Comparison of ENCODE assay signal across 1 cellular context in the genomic region with DNA sequence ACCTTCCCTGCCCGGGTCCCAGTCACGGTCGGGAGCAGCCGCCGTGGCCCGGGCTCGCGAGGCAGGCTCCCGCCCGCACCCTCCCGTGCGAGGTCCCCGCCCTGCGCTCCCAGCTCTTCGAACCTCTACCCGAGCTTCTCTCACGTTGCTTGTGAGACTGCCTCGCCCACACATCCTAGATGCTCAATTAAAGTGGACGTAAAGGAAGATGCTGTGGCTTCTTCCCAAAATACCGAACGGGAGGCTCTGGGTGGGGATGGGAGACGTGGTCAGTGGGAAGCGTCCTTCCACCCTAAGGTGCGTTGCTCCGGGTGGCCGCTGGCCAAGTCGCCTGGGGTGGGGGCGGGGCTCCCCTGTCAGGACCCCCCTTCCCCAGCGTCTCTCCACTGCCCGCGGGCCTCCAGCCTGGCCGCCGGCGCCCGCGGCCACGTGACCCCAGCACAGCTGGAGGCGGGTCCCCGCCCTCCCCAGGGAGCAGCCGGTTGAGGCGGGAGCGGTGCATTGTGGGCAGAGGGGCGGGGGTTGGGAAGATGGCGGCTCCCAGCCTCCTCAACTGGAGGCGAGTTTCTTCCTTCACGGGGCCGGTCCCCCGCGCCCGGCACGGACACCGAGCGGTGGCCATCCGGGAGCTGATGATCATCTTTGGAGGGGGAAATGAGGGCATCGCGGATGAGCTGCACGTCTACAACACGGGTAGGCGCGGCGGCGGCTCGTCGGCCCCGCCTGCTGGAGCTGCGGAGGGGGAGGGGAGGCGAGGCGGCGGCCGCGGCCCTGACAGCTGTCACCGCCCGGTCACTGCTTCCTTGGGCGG.
TF ChIP-seq lines count a peak whose summit lies in the region.

A gene (plus strand): TSS at position 501 of the 811 bp plus-strand sequence. CDS start 30 bp downstream, at position 531.

TF ChIP-seq in Ishikawa, 13 proteins besides CTCF, POLR2A, EP300 and RAD21:
- TF ChIP-seq, protein P1, sequence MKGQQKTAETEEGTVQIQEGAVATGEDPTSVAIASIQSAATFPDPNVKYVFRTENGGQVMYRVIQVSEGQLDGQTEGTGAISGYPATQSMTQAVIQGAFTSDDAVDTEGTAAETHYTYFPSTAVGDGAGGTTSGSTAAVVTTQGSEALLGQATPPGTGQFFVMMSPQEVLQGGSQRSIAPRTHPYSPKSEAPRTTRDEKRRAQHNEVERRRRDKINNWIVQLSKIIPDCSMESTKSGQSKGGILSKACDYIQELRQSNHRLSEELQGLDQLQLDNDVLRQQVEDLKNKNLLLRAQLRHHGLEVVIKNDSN (IDR thresholded peaks at IDR 0.05): peak; percentile 98
- TF ChIP-seq EGR1 (IDR thresholded peaks at IDR 0.05) (0 out of 2 replicates have a peak, but pooled peaks have one; percentile 11), TEAD4 (IDR thresholded peaks at IDR 0.05) (0 out of 2 replicates have a peak, but pooled peaks have one; percentile 6), ZBTB7A (IDR thresholded peaks at IDR 0.05; ENCODE audit: low read depth) (no peak; the same call in 1 of the 2 replicates), CREB1 (IDR thresholded peaks at IDR 0.05; ENCODE audit: low read depth) (no peak), YY1 (IDR thresholded peaks at IDR 0.05; ENCODE audit: low read depth) (peak; percentile 95), NFIC (IDR thresholded peaks at IDR 0.05) (peak; percentile 32; the same call in 1 of the 2 replicates), TAF1 (IDR thresholded peaks at IDR 0.05; ENCODE audit: low read depth) (peak; percentile 92), TCF12 (IDR thresholded peaks at IDR 0.05; ENCODE audit: low read depth) (peak; percentile 76), CEBPB (IDR thresholded peaks at IDR 0.05) (no peak), FOXM1 (IDR thresholded peaks at IDR 0.05; ENCODE audit: borderline replicate concordance, low read depth) (no peak)
- TF ChIP-seq, protein P2, sequence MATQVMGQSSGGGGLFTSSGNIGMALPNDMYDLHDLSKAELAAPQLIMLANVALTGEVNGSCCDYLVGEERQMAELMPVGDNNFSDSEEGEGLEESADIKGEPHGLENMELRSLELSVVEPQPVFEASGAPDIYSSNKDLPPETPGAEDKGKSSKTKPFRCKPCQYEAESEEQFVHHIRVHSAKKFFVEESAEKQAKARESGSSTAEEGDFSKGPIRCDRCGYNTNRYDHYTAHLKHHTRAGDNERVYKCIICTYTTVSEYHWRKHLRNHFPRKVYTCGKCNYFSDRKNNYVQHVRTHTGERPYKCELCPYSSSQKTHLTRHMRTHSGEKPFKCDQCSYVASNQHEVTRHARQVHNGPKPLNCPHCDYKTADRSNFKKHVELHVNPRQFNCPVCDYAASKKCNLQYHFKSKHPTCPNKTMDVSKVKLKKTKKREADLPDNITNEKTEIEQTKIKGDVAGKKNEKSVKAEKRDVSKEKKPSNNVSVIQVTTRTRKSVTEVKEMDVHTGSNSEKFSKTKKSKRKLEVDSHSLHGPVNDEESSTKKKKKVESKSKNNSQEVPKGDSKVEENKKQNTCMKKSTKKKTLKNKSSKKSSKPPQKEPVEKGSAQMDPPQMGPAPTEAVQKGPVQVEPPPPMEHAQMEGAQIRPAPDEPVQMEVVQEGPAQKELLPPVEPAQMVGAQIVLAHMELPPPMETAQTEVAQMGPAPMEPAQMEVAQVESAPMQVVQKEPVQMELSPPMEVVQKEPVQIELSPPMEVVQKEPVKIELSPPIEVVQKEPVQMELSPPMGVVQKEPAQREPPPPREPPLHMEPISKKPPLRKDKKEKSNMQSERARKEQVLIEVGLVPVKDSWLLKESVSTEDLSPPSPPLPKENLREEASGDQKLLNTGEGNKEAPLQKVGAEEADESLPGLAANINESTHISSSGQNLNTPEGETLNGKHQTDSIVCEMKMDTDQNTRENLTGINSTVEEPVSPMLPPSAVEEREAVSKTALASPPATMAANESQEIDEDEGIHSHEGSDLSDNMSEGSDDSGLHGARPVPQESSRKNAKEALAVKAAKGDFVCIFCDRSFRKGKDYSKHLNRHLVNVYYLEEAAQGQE (IDR thresholded peaks at IDR 0.05; ENCODE audit: low read depth): peak; percentile 21; the same call in 1 of the 2 replicates
- TF ChIP-seq, protein P3, sequence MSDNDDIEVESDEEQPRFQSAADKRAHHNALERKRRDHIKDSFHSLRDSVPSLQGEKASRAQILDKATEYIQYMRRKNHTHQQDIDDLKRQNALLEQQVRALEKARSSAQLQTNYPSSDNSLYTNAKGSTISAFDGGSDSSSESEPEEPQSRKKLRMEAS (IDR thresholded peaks at IDR 0.05): peak; percentile 68
TF ChIP-seq in Ishikawa: peak in this region for 9.
